ENCODE assay signal across 20 cellular contexts in the genomic region with DNA sequence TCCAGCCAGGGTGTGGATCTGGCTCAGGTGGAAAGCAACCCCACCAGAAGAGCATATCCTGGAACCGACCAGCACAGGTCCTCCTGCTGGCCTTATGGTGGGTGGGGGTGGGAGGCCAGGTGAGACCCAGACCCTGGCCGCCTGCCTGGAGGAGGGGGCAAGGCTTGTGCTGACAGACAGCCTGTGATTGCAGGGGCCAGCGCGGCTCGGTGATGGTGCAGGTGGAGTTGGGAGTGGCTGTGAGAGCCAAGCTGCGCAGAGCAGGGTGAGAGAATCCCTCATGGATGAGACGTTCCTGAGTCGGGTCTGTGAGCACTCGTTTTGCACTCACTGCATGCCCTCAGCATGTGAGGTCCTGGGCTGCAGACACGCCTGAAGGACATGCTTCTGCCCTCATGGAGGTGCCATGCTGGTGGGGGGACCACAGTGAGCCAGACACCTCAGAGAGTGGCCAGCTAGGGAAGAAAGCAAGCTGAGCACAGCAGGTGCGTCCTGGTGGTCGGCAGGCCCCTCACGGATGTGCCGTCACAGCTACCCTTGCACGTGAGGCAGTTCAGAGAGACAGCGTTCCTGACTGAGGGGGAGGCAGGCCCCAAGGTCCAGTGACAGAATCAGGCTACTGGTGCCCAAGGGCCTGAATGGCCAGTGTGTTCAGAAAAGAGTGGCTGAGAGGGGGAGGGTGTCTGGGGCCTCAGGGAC. TPM values are rescaled to one million over a fixed set of nuclear protein-coding genes. Genes with fewer than 3 reads are reported as not detected.
DNase-seq lines count a peak whose midpoint lies in the region; ATAC-seq and TF ChIP-seq lines count a peak whose summit lies in the region.
"Had no signal": no experiment of that assay in that cellular context is flagged by ENCODE, and none has a peak within 500 bp of the region (broad histone marks: within the 10 kb centered on the region; RNA-seq: fewer than 3 reads in every experiment).

No MANE protein-coding gene starts in this region.

- peak overlapping the region; percentile 75 for H3K4me3 Mint-ChIP-seq in neural crest cell
- H3K4me3 Mint-ChIP-seq: CD4-positive, CD25-positive, alpha-beta regulatory T cell had no signal

- H3K27me3 ChIP-seq in cardiac muscle cell, result no peaks in the 10 kb centered on the region
- H3K27me3 ChIP-seq in right atrium auricular region, result no peaks in the 10 kb centered on the region

- CTCF ChIA-PET in OCI-LY7 (lab: Charles Lee; ENCODE audit: unreplicated experiment), result interaction anchor here (0.9 to 1.1 kb wide), 2 partner anchors 13 kb away, joined by 3 read pairs; no protein-coding TSS in a partner anchor

- no peaks in the 10 kb centered on the region for H3K36me3 Mint-ChIP-seq in neural crest cell (ENCODE audit: low read depth)
- H3K36me3 Mint-ChIP-seq: CD4-positive, CD25-positive, alpha-beta regulatory T cell had no signal

- no peak overlapping the region for H3K4me2 ChIP-seq in OCI-LY7 (ENCODE audit: low read length)
- H3K4me2 ChIP-seq: A549, KMS-11 had no signal

- POLR2A ChIA-PET in OCI-LY7 (lab: Charles Lee), result no interaction called here

- H3K27me3 Mint-ChIP-seq in neural crest cell (ENCODE audit: low read depth), result peaks cover 25% of the 10 kb centered on the region

- no peaks in the 10 kb centered on the region for H3K9me2 ChIP-seq in OCI-LY7 (ENCODE audit: insufficient read depth, low read length)

- no peak for DNase-seq in cardiac muscle cell (ENCODE audit: low read depth in 1 of 2, low spot score in 1 of 2)
- no peak for DNase-seq in right atrium auricular region (ENCODE audit: low spot score)
- peak; percentile 14 for DNase-seq in OCI-LY7 (ENCODE audit: low spot score)
- DNase-seq in neural crest cell (ENCODE audit: low read depth, low spot score), result no peak
- DNase-seq in NCI-H2029 treated with DMSO at 0.1 percent for 48 hours (lab: John Stamatoyannopoulos, UW), result no peak
- DNase-seq in GM10266 (ENCODE audit: extremely low spot score), result no peak
- DNase-seq: CD4-positive, CD25-positive, alpha-beta regulatory T cell; CD8-positive, alpha-beta memory T cell; COR-L47; DMS 273 treated with DMSO at 0.1 percent for 48 hours; DND-41; EL; GOT3; H9 had no signal

- H3K27ac Mint-ChIP-seq in neural crest cell (ENCODE audit: unreplicated experiment), result peak overlapping the region; percentile 28
- H3K27ac Mint-ChIP-seq: CD4-positive, CD25-positive, alpha-beta regulatory T cell; H9 had no signal

- no peak overlapping the region for H3K4me3 ChIP-seq in cardiac muscle cell
- H3K4me3 ChIP-seq in right atrium auricular region, result no peak overlapping the region
- H3K4me3 ChIP-seq in OCI-LY7 (ENCODE audit: low read depth, low read length, poor library complexity, severe bottlenecking), result no peak overlapping the region
- H3K4me3 ChIP-seq: A549 had no signal

- ATAC-seq in HG02623 (IDR thresholded peaks at IDR 0.05; ENCODE audit: unreplicated experiment) (no peak), GM18520 (IDR thresholded peaks at IDR 0.05; ENCODE audit: unreplicated experiment) (no peak)
- ATAC-seq: A549, HepG2 had no signal

- H3K4me1 ChIP-seq in cardiac muscle cell (ENCODE audit: low read depth) (peaks cover 44% of the 10 kb centered on the region), right atrium auricular region (peaks cover 0 to 54% of the 10 kb centered on the region in 2 donors), OCI-LY7 (ENCODE audit: insufficient read depth, low read length, poor library complexity, severe bottlenecking) (peaks cover 35% of the 10 kb centered on the region)

- BruUV-seq in OCI-LY7 (replicated peaks; lab: Mats Ljungman, UMichigan), result no TSS peak

- no peak overlapping the region for H2AFZ ChIP-seq in OCI-LY7 (ENCODE audit: low read length)

- H4K20me1 ChIP-seq in OCI-LY7 (ENCODE audit: insufficient read depth, low read length), result no peaks in the 10 kb centered on the region

- H3K36me3 ChIP-seq in cardiac muscle cell, result no peaks in the 10 kb centered on the region
- no peaks in the 10 kb centered on the region for H3K36me3 ChIP-seq in right atrium auricular region
- H3K36me3 ChIP-seq in OCI-LY7 (ENCODE audit: insufficient read depth, low read length), result no peaks in the 10 kb centered on the region

- H3K9me3 ChIP-seq in cardiac muscle cell (ENCODE audit: low read depth), result no peaks in the 10 kb centered on the region
- H3K9me3 ChIP-seq in right atrium auricular region, result no peaks in the 10 kb centered on the region
- H3K9me3 ChIP-seq in OCI-LY7 (ENCODE audit: low read length), result no peaks in the 10 kb centered on the region
- H3K9me3 ChIP-seq: A549 had no signal

- TF ChIP-seq CTCF in cardiac muscle cell (IDR thresholded peaks at IDR 0.05; ENCODE audit: low read depth, low read length) (no peak), right atrium auricular region (IDR thresholded peaks at IDR 0.05) (no peak), OCI-LY7 (conservative IDR thresholded peaks at IDR 0.05; ENCODE audit: low read length) (no peak), neural crest cell (conservative IDR thresholded peaks at IDR 0.05) (no peak), GM10266 (IDR thresholded peaks at IDR 0.05; ENCODE audit: control insufficient read depth, insufficient read depth, low read depth, missing control alignments) (no peak)

- H3K4me1 Mint-ChIP-seq in neural crest cell, result peaks cover 51% of the 10 kb centered on the region

- no peaks in the 10 kb centered on the region for H3K79me2 ChIP-seq in OCI-LY7 (ENCODE audit: insufficient read depth, low read depth, low read length)

- intact Hi-C loops in OCI-LY7 (cut with micrococcal nuclease; ENCODE audit: unreplicated experiment), result no loop called here

- H3K27ac ChIP-seq in cardiac muscle cell (peak overlapping the region; percentile 95), right atrium auricular region (peak overlapping the region in 1 of 2 donors; percentile 74), OCI-LY7 (ENCODE audit: low read depth, low read length, poor library complexity, severe bottlenecking) (no peak overlapping the region)
- H3K27ac ChIP-seq: 22Rv1, A549, KMS-11 had no signal

- H3K9me3 Mint-ChIP-seq in neural crest cell, result no peaks in the 10 kb centered on the region
- H3K9me3 Mint-ChIP-seq: CD8-positive, alpha-beta memory T cell; H9 had no signal

RNA-seq across cellular contexts. Expression of gene KCNJ12, which starts 3.8 kb away (rescaled TPM):
- total RNA-seq in cardiac muscle cell (13.4 and 14.0 TPM in 2 replicates), right atrium auricular region (10 to 100 TPM; 12.0 to 17.3 TPM), OCI-LY7 (2022) (0.17 and 0.22 TPM in 2 replicates), neural crest cell (6.1 and 6.6 TPM in 2 replicates)
- 5.9 and 11.6 TPM in 2 replicates for polyA plus RNA-seq in cardiac muscle cell
- total RNA-seq in OCI-LY7 (2014; rRNA removed; shearing (Covaris generic)), result 0.13 and 0.16 TPM in 2 replicates
- total RNA-seq: CD8-positive, alpha-beta memory T cell; HepG2 had no signal
- polyA plus RNA-seq: CD4-positive, CD25-positive, alpha-beta regulatory T cell; CD8-positive, alpha-beta memory T cell; HepG2 had no signal
